24 cellular contexts compared by ENCODE assay signal in the genomic region with DNA sequence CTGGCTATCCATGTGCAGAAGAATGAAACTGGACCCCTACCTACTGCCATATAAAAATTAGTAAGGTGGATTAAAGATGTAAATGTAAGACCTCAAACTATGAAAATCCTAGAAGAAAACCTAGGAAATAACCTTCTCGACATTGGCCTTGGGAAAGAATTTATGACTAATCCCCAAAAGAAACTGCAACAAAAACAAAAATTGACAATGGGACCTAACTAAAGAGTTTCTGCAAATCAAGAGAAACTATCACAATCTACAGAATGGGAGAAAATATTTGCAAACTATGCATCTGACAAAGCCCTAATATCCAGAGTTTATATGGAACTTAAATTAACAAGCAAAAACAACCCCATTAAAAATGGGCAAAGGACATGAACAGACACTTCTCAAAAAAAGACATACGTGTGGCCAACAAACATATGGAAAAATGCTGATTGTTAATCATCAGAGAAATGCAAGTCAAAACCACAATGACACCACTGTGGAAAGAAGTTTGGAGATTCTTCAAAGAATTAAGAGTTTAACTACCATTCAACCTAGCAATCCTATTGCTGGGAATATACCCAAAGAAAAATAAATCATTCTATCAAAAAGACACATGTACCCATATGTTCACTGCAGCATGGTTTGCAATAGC.
DNase-seq lines count a peak whose midpoint lies in the region; ATAC-seq and TF ChIP-seq lines count a peak whose summit lies in the region.
"Had no signal": no experiment of that assay in that cellular context is flagged by ENCODE, and none has a peak within 500 bp of the region (broad histone marks: within the 10 kb centered on the region; RNA-seq: fewer than 3 reads in every experiment).

No MANE protein-coding gene starts in this region.

- H3K27ac ChIP-seq in IMR-90 (ENCODE audit: insufficient read depth, low read length) (no peak overlapping the region), osteoblast (ENCODE audit: low read depth, low read length) (peak overlapping the region; percentile 48), testis (no peak overlapping the region)
- H3K27ac ChIP-seq: KMS-11, PC-9, SJCRH30 had no signal

- TF ChIP-seq POLR2A in IMR-90 (IDR thresholded peaks at IDR 0.05; ENCODE audit: low read depth, low read length) (no peak), testis (IDR thresholded peaks at IDR 0.05) (no peak)

- peaks cover 12% of the 10 kb centered on the region for H3K36me3 ChIP-seq in IMR-90 (ENCODE audit: control insufficient read depth, insufficient read depth, low read length)
- H3K36me3 ChIP-seq in osteoblast (ENCODE audit: insufficient read depth, low read length), result peaks cover 39% of the 10 kb centered on the region
- H3K36me3 ChIP-seq in testis (ENCODE audit: low read depth, missing control alignments), result no peaks in the 10 kb centered on the region
- H3K36me3 ChIP-seq: BE2C had no signal

- in situ Hi-C loops in IMR-90 (cut with MboI; ENCODE audit: low sequenced_read_pairs), result no loop called here

- no peak for TF ChIP-seq CTCF in IMR-90 (conservative IDR thresholded peaks at IDR 0.05; ENCODE audit: low read depth, low read length)
- no peak for TF ChIP-seq CTCF in choroid plexus epithelial cell (conservative IDR thresholded peaks at IDR 0.05; ENCODE audit: low read depth, low read length)
- no peak for TF ChIP-seq CTCF in osteoblast (IDR thresholded peaks at IDR 0.05; ENCODE audit: extremely low read depth, low read depth, low read length)
- no peak for TF ChIP-seq CTCF in testis (IDR thresholded peaks at IDR 0.05)

- H4K91ac ChIP-seq in IMR-90 (ENCODE audit: insufficient read depth, low read depth, low read length), result no peak overlapping the region

- H2AK5ac ChIP-seq in IMR-90 (ENCODE audit: low read depth, low read length), result no peak overlapping the region

- no peak for DNase-seq in activated naive CD4-positive, alpha-beta T cell treated with Interleukin-2 at 50 U/mL for 16 hours
- DNase-seq in IMR-90, result no peak
- DNase-seq in choroid plexus epithelial cell (ENCODE audit: low read depth), result peak; percentile 28
- no peak for DNase-seq in osteoblast (ENCODE audit: insufficient read length, low spot score, missing footprints)
- DNase-seq in NCI-H187 (lab: John Stamatoyannopoulos, UW), result no peak
- no peak for DNase-seq in testis
- no peak for DNase-seq in UCSD-AML1 (lab: John Stamatoyannopoulos, UW; ENCODE audit: unreplicated experiment)
- DNase-seq: 8988T; BE2C; CD4-positive, CD25-positive, alpha-beta regulatory T cell; COR-L47; DMS 273 treated with DMSO at 0.1 percent for 48 hours; GOT3; MG63; NCI-H1048; NCI-H1436; NCI-H2029 treated with DMSO at 0.1 percent for 48 hours; NCI-H2171; NCI-H526; PC-9; SJCRH30 had no signal

- ATAC-seq in IMR-90 (ENCODE audit: low read depth), result no peak
- ATAC-seq: GM12878 had no signal

- CTCF ChIA-PET in IMR-90 (lab: Yijun Ruan, JAX), result no interaction called here

- H2BK120ac ChIP-seq in IMR-90 (ENCODE audit: low read depth, low read length), result no peak overlapping the region

- H4K8ac ChIP-seq in IMR-90 (ENCODE audit: low read depth in 2 of 2, low read length in 2 of 2), result no peak overlapping the region; a peak in 1 of 4 replicates

- no peak overlapping the region for H3K4ac ChIP-seq in IMR-90 (ENCODE audit: low read depth, low read length)

- H3K27me3 ChIP-seq in IMR-90 (ENCODE audit: control insufficient read depth, insufficient read depth, low read length) (no peaks in the 10 kb centered on the region), osteoblast (ENCODE audit: insufficient read depth, low read length) (no peaks in the 10 kb centered on the region), testis (no peaks in the 10 kb centered on the region)
- H3K27me3 ChIP-seq: BE2C, MG63, SJCRH30 had no signal

- peaks cover 38% of the 10 kb centered on the region for H3K4me1 Mint-ChIP-seq in activated naive CD4-positive, alpha-beta T cell treated with anti-CD3 and anti-CD28 coated beads, Interleukin-2, amount 50 U/mL, for 24 hours

- peaks cover 3% of the 10 kb centered on the region for H3K9me1 ChIP-seq in IMR-90 (ENCODE audit: insufficient read depth, low read length)

- H3K36me3 Mint-ChIP-seq in activated naive CD4-positive, alpha-beta T cell treated with anti-CD3 and anti-CD28 coated beads, Interleukin-2, amount 50 U/mL, for 24 hours, result peaks cover 40% of the 10 kb centered on the region

- H3K14ac ChIP-seq in IMR-90 (replicated peaks; ENCODE audit: low read depth, low read length), result no peak overlapping the region

- dilution Hi-C loops in IMR-90 (cut with HindIII; ENCODE audit: low sequenced_read_pairs, unreplicated experiment), result no loop called here

- peak overlapping the region; percentile 35 for H3K27ac Mint-ChIP-seq in activated naive CD4-positive, alpha-beta T cell treated with anti-CD3 and anti-CD28 coated beads, Interleukin-2, amount 50 U/mL, for 24 hours
- H3K27ac Mint-ChIP-seq: CD4-positive, CD25-positive, alpha-beta regulatory T cell had no signal

- no peak overlapping the region for H2AK9ac ChIP-seq in IMR-90 (replicated peaks; ENCODE audit: low read depth, low read length, poor library complexity)

- H2AFZ ChIP-seq in IMR-90 (replicated peaks; ENCODE audit: low read length, poor library complexity) (no peak overlapping the region), osteoblast (ENCODE audit: low read length) (no peak overlapping the region)
- H2AFZ ChIP-seq: PC-9 had no signal

- H2BK15ac ChIP-seq in IMR-90 (ENCODE audit: low read depth, low read length), result no peak overlapping the region

- intact Hi-C loops in IMR-90 (cut with micrococcal nuclease), result no loop called here
- intact Hi-C loops in testis (cut with DNase I; ENCODE audit: low total_unique reads), result no loop called here

- no peaks in the 10 kb centered on the region for H3K27me3 Mint-ChIP-seq in activated naive CD4-positive, alpha-beta T cell treated with anti-CD3 and anti-CD28 coated beads, Interleukin-2, amount 50 U/mL, for 24 hours
- H3K27me3 Mint-ChIP-seq: CD4-positive, CD25-positive, alpha-beta regulatory T cell had no signal

- POLR2A ChIA-PET in IMR-90 (lab: Charles Lee; ENCODE audit: unreplicated experiment), result no interaction called here

- H2BK5ac ChIP-seq in IMR-90 (ENCODE audit: low read depth, low read length, poor library complexity, severe bottlenecking), result peak overlapping the region; percentile 12

- peaks cover 15% of the 10 kb centered on the region for H3K9me3 Mint-ChIP-seq in activated naive CD4-positive, alpha-beta T cell treated with anti-CD3 and anti-CD28 coated beads, Interleukin-2, amount 50 U/mL, for 24 hours

- H2BK20ac ChIP-seq in IMR-90 (ENCODE audit: low read depth, low read length), result no peak overlapping the region

- 0 out of 2 replicates have a peak, but pooled peaks cover 3% of the 10 kb centered on the region for H3K4me1 ChIP-seq in IMR-90 (ENCODE audit: control insufficient read depth, insufficient read depth, low read length)
- H3K4me1 ChIP-seq in osteoblast (ENCODE audit: insufficient read depth, low read length), result peaks cover 16% of the 10 kb centered on the region
- no peaks in the 10 kb centered on the region for H3K4me1 ChIP-seq in testis
- H3K4me1 ChIP-seq: BE2C, SJCRH30 had no signal

- no peak overlapping the region for H4K5ac ChIP-seq in IMR-90 (ENCODE audit: low read depth, low read length)

- H3K4me2 ChIP-seq in IMR-90 (ENCODE audit: low read depth, low read length) (no peak overlapping the region), osteoblast (ENCODE audit: insufficient read depth, low read length) (no peak overlapping the region)
- H3K4me2 ChIP-seq: KMS-11, PC-9 had no signal

- BruUV-seq in IMR-90 (replicated peaks; lab: Mats Ljungman, UMichigan), result no TSS peak

- peaks cover 11 to 42% of the 10 kb centered on the region in 2 experiments for H3K79me1 ChIP-seq in IMR-90 (ENCODE audit: low read depth in 1 of 2, low read length in 2 of 2)

- no peak overlapping the region for H3K56ac ChIP-seq in IMR-90 (ENCODE audit: extremely low read depth, insufficient read depth, low read length)

- no peak overlapping the region for H3K23ac ChIP-seq in IMR-90 (ENCODE audit: low read depth, low read length)

- no peak for TF ChIP-seq RAD21 in IMR-90 (IDR thresholded peaks at IDR 0.05; ENCODE audit: low read length)

- H3K4me3 Mint-ChIP-seq in activated naive CD4-positive, alpha-beta T cell treated with anti-CD3 and anti-CD28 coated beads, Interleukin-2, amount 50 U/mL, for 24 hours, result no peak overlapping the region
- H3K4me3 Mint-ChIP-seq: CD4-positive, CD25-positive, alpha-beta regulatory T cell had no signal

- H3K4me3 ChIP-seq in IMR-90 (ENCODE audit: insufficient read depth, low read depth, low read length), result no peak overlapping the region
- no peak overlapping the region for H3K4me3 ChIP-seq in choroid plexus epithelial cell (ENCODE audit: low read depth, low read length)
- no peak overlapping the region for H3K4me3 ChIP-seq in osteoblast (ENCODE audit: insufficient read depth, low read length)
- H3K4me3 ChIP-seq in testis, result no peak overlapping the region
- H3K4me3 ChIP-seq: GM12878, MG63, PC-9, SJCRH30 had no signal

- H3K9me3 ChIP-seq in IMR-90 (ENCODE audit: control insufficient read depth, insufficient read depth, low read length) (no peaks in the 10 kb centered on the region; the same call in 1 of the 2 replicates), osteoblast (ENCODE audit: low read depth, low read length) (no peaks in the 10 kb centered on the region), testis (no peaks in the 10 kb centered on the region)
- H3K9me3 ChIP-seq: BE2C, SJCRH30 had no signal

- H4K20me1 ChIP-seq in IMR-90 (ENCODE audit: insufficient read depth, low read length) (no peaks in the 10 kb centered on the region), osteoblast (ENCODE audit: insufficient read depth, low read length) (no peaks in the 10 kb centered on the region)

- peaks cover 86% of the 10 kb centered on the region for H3K79me2 ChIP-seq in osteoblast (ENCODE audit: insufficient read depth, low read length)

- H3K9ac ChIP-seq in IMR-90 (ENCODE audit: low read depth, low read length), result no peak overlapping the region
- H3K9ac ChIP-seq: KMS-11 had no signal

- WGBS in IMR-90 (ENCODE audit: extremely low coverage in 2 of 2, insufficient read length in 1 of 2), 2 experiments, result no CpG with 5 or more reads among the region's 2 CpGs
- 94 to 99% methylated on average over 2 of the region's 2 CpGs for WGBS in testis, 2 donors

- no peak overlapping the region for H3K18ac ChIP-seq in IMR-90 (ENCODE audit: low read depth, low read length)

TF ChIP-seq in IMR-90, 13 proteins besides CTCF, POLR2A, EP300 and RAD21 (continues in another document):
- TF ChIP-seq, protein P1, sequence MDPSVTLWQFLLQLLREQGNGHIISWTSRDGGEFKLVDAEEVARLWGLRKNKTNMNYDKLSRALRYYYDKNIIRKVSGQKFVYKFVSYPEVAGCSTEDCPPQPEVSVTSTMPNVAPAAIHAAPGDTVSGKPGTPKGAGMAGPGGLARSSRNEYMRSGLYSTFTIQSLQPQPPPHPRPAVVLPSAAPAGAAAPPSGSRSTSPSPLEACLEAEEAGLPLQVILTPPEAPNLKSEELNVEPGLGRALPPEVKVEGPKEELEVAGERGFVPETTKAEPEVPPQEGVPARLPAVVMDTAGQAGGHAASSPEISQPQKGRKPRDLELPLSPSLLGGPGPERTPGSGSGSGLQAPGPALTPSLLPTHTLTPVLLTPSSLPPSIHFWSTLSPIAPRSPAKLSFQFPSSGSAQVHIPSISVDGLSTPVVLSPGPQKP (IDR thresholded peaks at IDR 0.05; ENCODE audit: borderline replicate concordance, low read depth, low read length), result no peak
- TF ChIP-seq FOS (IDR thresholded peaks at IDR 0.05; ENCODE audit: low read depth, low read length) (no peak), CEBPB (IDR thresholded peaks at IDR 0.05; ENCODE audit: low read depth, low read length) (no peak)
